In genomic region chr20:25544760-25545159, GRCh38 we compare ENCODE assay signal across 20 cellular contexts. TPM values are rescaled to one million over a fixed set of nuclear protein-coding genes. Genes with fewer than 3 reads are reported as not detected.
DNase-seq lines count a peak whose midpoint lies in the region; ATAC-seq and TF ChIP-seq lines count a peak whose summit lies in the region.
"Had no signal": no experiment of that assay in that cellular context is flagged by ENCODE, and none has a peak within 500 bp of the region (broad histone marks: within the 10 kb centered on the region; RNA-seq: fewer than 3 reads in every experiment).

No MANE protein-coding gene starts in this region.

- no peak for ATAC-seq in HG02759 (IDR thresholded peaks at IDR 0.05; ENCODE audit: unreplicated experiment)
- ATAC-seq in GM19395 (IDR thresholded peaks at IDR 0.05; ENCODE audit: unreplicated experiment) = no peak
- ATAC-seq: activated CD8-positive, alpha-beta memory T cell treated with anti-CD3 and anti-CD28 coated beads, Interleukin-2, amount 10 ng/mL, durations not matched to agents 7 days and 5 days; activated T-helper 17 cell treated with anti-CD3 and anti-CD28 coated beads, Interleukin-2, amount 50 U/mL, for 72 hours; heart left ventricle had no signal

- CTCF ChIA-PET in activated CD4-positive, alpha-beta memory T cell treated with anti-CD3 and anti-CD28 coated beads, Interleukin-2, amount 10 ng/mL, durations not matched to agents 7 days and 5 days (lab: Charles Lee) = no interaction called here

- H3K27ac Mint-ChIP-seq in progenitor cell of endocrine pancreas = peak overlapping the region; percentile 89
- no peak overlapping the region for H3K27ac Mint-ChIP-seq in activated CD4-positive, alpha-beta memory T cell treated with anti-CD3 and anti-CD28 coated beads, Interleukin-2, amount 10 ng/mL, durations not matched to agents 7 days and 5 days
- H3K27ac Mint-ChIP-seq: activated CD8-positive, alpha-beta memory T cell treated with anti-CD3 and anti-CD28 coated beads, Interleukin-2, amount 10 ng/mL, durations not matched to agents 7 days and 5 days; activated T-helper 17 cell treated with anti-CD3 and anti-CD28 coated beads, Interleukin-2, amount 50 U/mL, for 72 hours had no signal

- TF ChIP-seq CTCF in fibroblast of the aortic adventitia (IDR thresholded peaks at IDR 0.05; ENCODE audit: insufficient read depth, low read length) = no peak
- no peak for TF ChIP-seq CTCF in progenitor cell of endocrine pancreas (IDR thresholded peaks at IDR 0.05; ENCODE audit: unreplicated experiment)

- H3K4me3 ChIP-seq in fibroblast of the aortic adventitia (ENCODE audit: low read depth, low read length) = no peak overlapping the region
- H3K4me3 ChIP-seq: BLaER1, GM23248, heart left ventricle had no signal

- H3K9me3 Mint-ChIP-seq in progenitor cell of endocrine pancreas (ENCODE audit: low read depth) = no peaks in the 10 kb centered on the region
- no peaks in the 10 kb centered on the region for H3K9me3 Mint-ChIP-seq in activated CD4-positive, alpha-beta memory T cell treated with anti-CD3 and anti-CD28 coated beads, Interleukin-2, amount 10 ng/mL, durations not matched to agents 7 days and 5 days
- H3K9me3 Mint-ChIP-seq: activated T-helper 17 cell treated with anti-CD3 and anti-CD28 coated beads, Interleukin-2, amount 50 U/mL, for 72 hours had no signal

- no peak overlapping the region for H3K4me3 Mint-ChIP-seq in progenitor cell of endocrine pancreas (ENCODE audit: low read depth)
- no peak overlapping the region for H3K4me3 Mint-ChIP-seq in activated CD4-positive, alpha-beta memory T cell treated with anti-CD3 and anti-CD28 coated beads, Interleukin-2, amount 10 ng/mL, durations not matched to agents 7 days and 5 days
- H3K4me3 Mint-ChIP-seq: activated CD8-positive, alpha-beta memory T cell treated with anti-CD3 and anti-CD28 coated beads, Interleukin-2, amount 10 ng/mL, durations not matched to agents 7 days and 5 days; activated T-helper 17 cell treated with anti-CD3 and anti-CD28 coated beads, Interleukin-2, amount 50 U/mL, for 72 hours had no signal

- H3K4me1 Mint-ChIP-seq in progenitor cell of endocrine pancreas (ENCODE audit: low read depth) = peaks cover 54% of the 10 kb centered on the region
- no peaks in the 10 kb centered on the region for H3K4me1 Mint-ChIP-seq in activated CD4-positive, alpha-beta memory T cell treated with anti-CD3 and anti-CD28 coated beads, Interleukin-2, amount 10 ng/mL, durations not matched to agents 7 days and 5 days
- H3K4me1 Mint-ChIP-seq: activated CD8-positive, alpha-beta memory T cell treated with anti-CD3 and anti-CD28 coated beads, Interleukin-2, amount 10 ng/mL, durations not matched to agents 7 days and 5 days; activated T-helper 17 cell treated with anti-CD3 and anti-CD28 coated beads, Interleukin-2, amount 50 U/mL, for 72 hours had no signal

- peaks cover 8% of the 10 kb centered on the region for H3K36me3 Mint-ChIP-seq in progenitor cell of endocrine pancreas (ENCODE audit: insufficient read depth)
- H3K36me3 Mint-ChIP-seq in activated CD4-positive, alpha-beta memory T cell treated with anti-CD3 and anti-CD28 coated beads, Interleukin-2, amount 10 ng/mL, durations not matched to agents 7 days and 5 days (ENCODE audit: low read depth) = no peaks in the 10 kb centered on the region
- H3K36me3 Mint-ChIP-seq: activated CD8-positive, alpha-beta memory T cell treated with anti-CD3 and anti-CD28 coated beads, Interleukin-2, amount 10 ng/mL, durations not matched to agents 7 days and 5 days had no signal

- DNase-seq in DMS79 treated with DMSO at 0.1 percent for 48 hours (lab: John Stamatoyannopoulos, UW) = peak; percentile 2
- DNase-seq in DMS79 (lab: John Stamatoyannopoulos, UW) = no peak
- DNase-seq in SK-N-DZ (ENCODE audit: low spot score) = peak; percentile 35
- peak; percentile 15 for DNase-seq in fibroblast of the aortic adventitia (ENCODE audit: low read depth)
- no peak for DNase-seq in progenitor cell of endocrine pancreas (ENCODE audit: low spot score, unreplicated experiment)
- no peak for DNase-seq in activated CD4-positive, alpha-beta memory T cell treated with anti-CD3 and anti-CD28 coated beads, Interleukin-2, amount 10 ng/mL, durations not matched to agents 7 days and 5 days
- DNase-seq: activated CD4-positive, CD25-positive, alpha-beta regulatory T cell; activated CD8-positive, alpha-beta memory T cell treated with anti-CD3 and anti-CD28 coated beads, Interleukin-2, amount 10 ng/mL, durations not matched to agents 7 days and 5 days; effector CD4-positive, alpha-beta T cell; GM23248; heart left ventricle; NCI-H1694; NCI-H446 treated with DMSO at 0.1 percent for 48 hours; OCI-M1; SHP77 treated with DMSO at 0.1 percent for 48 hours had no signal

- H3K27me3 Mint-ChIP-seq in progenitor cell of endocrine pancreas = no peaks in the 10 kb centered on the region
- H3K27me3 Mint-ChIP-seq in activated CD4-positive, alpha-beta memory T cell treated with anti-CD3 and anti-CD28 coated beads, Interleukin-2, amount 10 ng/mL, durations not matched to agents 7 days and 5 days = no peaks in the 10 kb centered on the region
- H3K27me3 Mint-ChIP-seq: activated T-helper 17 cell treated with anti-CD3 and anti-CD28 coated beads, Interleukin-2, amount 50 U/mL, for 72 hours had no signal

- POLR2A ChIA-PET in activated CD4-positive, alpha-beta memory T cell treated with anti-CD3 and anti-CD28 coated beads, Interleukin-2, amount 10 ng/mL, durations not matched to agents 7 days and 5 days (lab: Charles Lee) = no interaction called here

RNA-seq across cellular contexts. Expression of gene NINL, which starts 40.6 kb away (rescaled TPM):
- polyA plus RNA-seq in SK-N-DZ (2014; cell fraction: cytosol; rRNA removed) = 46.9 and 49.1 TPM in 2 replicates
- 137 TPM in 2 replicates for polyA plus RNA-seq in SK-N-DZ (2014; cell fraction: nucleus; rRNA removed)
- total RNA-seq in fibroblast of the aortic adventitia (ENCODE audit: low replicate concordance) (6.5 and 31.0 TPM in 2 replicates), progenitor cell of endocrine pancreas (114 and 125 TPM in 2 replicates)
- 1 to 10 TPM; 2.5 to 2.8 TPM for total RNA-seq in activated CD4-positive, alpha-beta memory T cell treated with anti-CD3 and anti-CD28 coated beads, Interleukin-2, amount 10 ng/mL, durations not matched to agents 7 days and 5 days
- total RNA-seq: HT-29 had no signal

Comparison
In these comparisons a context has a peak if more than half of its experiments do, and no peak if none do; other contexts are left out.
1. DNase-seq: peak in DMS79 treated with DMSO at 0.1 percent for 48 hours (single experiment), SK-N-DZ (single experiment) and fibroblast of the aortic adventitia (single experiment); none in DMS79 (single experiment), progenitor cell of endocrine pancreas (single experiment) and activated CD4-positive, alpha-beta memory T cell treated with anti-CD3 and anti-CD28 coated beads, Interleukin-2, amount 10 ng/mL, durations not matched to agents 7 days and 5 days (single experiment).